Comparison of ENCODE assay signal across 8 cellular contexts in genomic region chr5:151047814-151048425, GRCh38. TPM values are rescaled to one million over a fixed set of nuclear protein-coding genes. Genes with fewer than 3 reads are reported as not detected.
DNase-seq lines count a peak whose midpoint lies in the region; ATAC-seq lines count a peak whose summit lies in the region.

No MANE protein-coding gene starts in this region.

- DNase-seq in NCI-H2227 (lab: John Stamatoyannopoulos, UW; ENCODE audit: unreplicated experiment) (peak; percentile 5), NCI-H2227 treated with DMSO at 0.1 percent for 48 hours (lab: John Stamatoyannopoulos, UW) (no peak), head of caudate nucleus (peak in 31 of 42 donors; percentile 20 to 75 (median 43)), COLO829 (ENCODE audit: low spot score) (no peak)
- peak; percentile 46 for DNase-seq in activated CD8-positive, alpha-beta T cell treated with anti-CD3 and anti-CD28 coated beads, Interleukin-2, amount 10 ng/mL, durations not matched to agents 7 days and 5 days
- peak; percentile 30 for DNase-seq in stimulated activated naive CD8-positive, alpha-beta T cell treated with anti-CD3 and anti-CD28 coated beads, Interleukin-15, Interleukin-2, amounts not matched to agents 100 U/mL and 50 U/mL, for 24 hours

- peaks cover 16% of the 10 kb centered on the region for H3K4me1 Mint-ChIP-seq in activated CD8-positive, alpha-beta T cell treated with anti-CD3 and anti-CD28 coated beads, Interleukin-2, amount 10 ng/mL, durations not matched to agents 7 days and 5 days (ENCODE audit: low read depth)

- intact Hi-C loops in head of caudate nucleus (cut with DNase I), result loop anchor here (10.0 kb wide), 1 partner anchor 263 kb away; no protein-coding TSS in a partner anchor

- POLR2A ChIA-PET in activated CD8-positive, alpha-beta T cell treated with anti-CD3 and anti-CD28 coated beads, Interleukin-2, amount 10 ng/mL, durations not matched to agents 7 days and 5 days (lab: Charles Lee), result interaction anchor here (1.0 kb wide), 1 partner anchor 67 kb away, joined by 3 read pairs; no protein-coding TSS in a partner anchor

- ATAC-seq in HG03135 (IDR thresholded peaks at IDR 0.05; ENCODE audit: unreplicated experiment) (peak; percentile 51), GM19328 (IDR thresholded peaks at IDR 0.05; ENCODE audit: unreplicated experiment) (no peak)
- peak; percentile 79 for ATAC-seq in activated CD8-positive, alpha-beta T cell treated with anti-CD3 and anti-CD28 coated beads, Interleukin-2, amount 10 ng/mL, durations not matched to agents 7 days and 5 days
- ATAC-seq in stimulated activated naive CD8-positive, alpha-beta T cell treated with anti-CD3 and anti-CD28 coated beads, Interleukin-15, Interleukin-2, amounts not matched to agents 100 U/mL and 50 U/mL, for 24 hours, result peak; percentile 48

- no peaks in the 10 kb centered on the region for H3K27me3 Mint-ChIP-seq in activated CD8-positive, alpha-beta T cell treated with anti-CD3 and anti-CD28 coated beads, Interleukin-2, amount 10 ng/mL, durations not matched to agents 7 days and 5 days (ENCODE audit: low read depth)

- H3K4me3 Mint-ChIP-seq in activated CD8-positive, alpha-beta T cell treated with anti-CD3 and anti-CD28 coated beads, Interleukin-2, amount 10 ng/mL, durations not matched to agents 7 days and 5 days, result no peak overlapping the region

- CTCF ChIA-PET in activated CD8-positive, alpha-beta T cell treated with anti-CD3 and anti-CD28 coated beads, Interleukin-2, amount 10 ng/mL, durations not matched to agents 7 days and 5 days (lab: Charles Lee), result interaction anchor here (0.8 to 8.1 kb wide), 17 partner anchors 9 to 176 kb away, joined by 3 to 297 read pairs (median 5); partner anchors contain the start of gene CCDC69

- H3K36me3 Mint-ChIP-seq in activated CD8-positive, alpha-beta T cell treated with anti-CD3 and anti-CD28 coated beads, Interleukin-2, amount 10 ng/mL, durations not matched to agents 7 days and 5 days (ENCODE audit: low read depth), result peaks cover 54% of the 10 kb centered on the region

- no peak overlapping the region for H3K27ac Mint-ChIP-seq in activated CD8-positive, alpha-beta T cell treated with anti-CD3 and anti-CD28 coated beads, Interleukin-2, amount 10 ng/mL, durations not matched to agents 7 days and 5 days

- H3K9me3 Mint-ChIP-seq in activated CD8-positive, alpha-beta T cell treated with anti-CD3 and anti-CD28 coated beads, Interleukin-2, amount 10 ng/mL, durations not matched to agents 7 days and 5 days (ENCODE audit: insufficient read depth), result no peaks in the 10 kb centered on the region

RNA-seq across cellular contexts. Expression of gene GPX3, which starts 27.5 kb away (rescaled TPM):
- not detected for total RNA-seq in activated CD8-positive, alpha-beta T cell treated with anti-CD3 and anti-CD28 coated beads, Interleukin-2, amount 10 ng/mL, durations not matched to agents 7 days and 5 days

RNA-seq across cellular contexts. Expression of gene TNIP1, which starts 32.9 kb away (rescaled TPM):
- total RNA-seq in activated CD8-positive, alpha-beta T cell treated with anti-CD3 and anti-CD28 coated beads, Interleukin-2, amount 10 ng/mL, durations not matched to agents 7 days and 5 days, result 100 to 1,000 TPM; 132 to 138 TPM

Comparison
In these comparisons a context has a peak if more than half of its experiments do, and no peak if none do; other contexts are left out.
1. DNase-seq: peak in NCI-H2227 (single experiment), activated CD8-positive, alpha-beta T cell treated with anti-CD3 and anti-CD28 coated beads, Interleukin-2, amount 10 ng/mL, durations not matched to agents 7 days and 5 days (single experiment), head of caudate nucleus (31 of 42) and stimulated activated naive CD8-positive, alpha-beta T cell treated with anti-CD3 and anti-CD28 coated beads, Interleukin-15, Interleukin-2, amounts not matched to agents 100 U/mL and 50 U/mL, for 24 hours (single experiment); none in NCI-H2227 treated with DMSO at 0.1 percent for 48 hours (single experiment) and COLO829 (single experiment).